ENCODE assay signal across 2 cellular contexts in the genomic region with DNA sequence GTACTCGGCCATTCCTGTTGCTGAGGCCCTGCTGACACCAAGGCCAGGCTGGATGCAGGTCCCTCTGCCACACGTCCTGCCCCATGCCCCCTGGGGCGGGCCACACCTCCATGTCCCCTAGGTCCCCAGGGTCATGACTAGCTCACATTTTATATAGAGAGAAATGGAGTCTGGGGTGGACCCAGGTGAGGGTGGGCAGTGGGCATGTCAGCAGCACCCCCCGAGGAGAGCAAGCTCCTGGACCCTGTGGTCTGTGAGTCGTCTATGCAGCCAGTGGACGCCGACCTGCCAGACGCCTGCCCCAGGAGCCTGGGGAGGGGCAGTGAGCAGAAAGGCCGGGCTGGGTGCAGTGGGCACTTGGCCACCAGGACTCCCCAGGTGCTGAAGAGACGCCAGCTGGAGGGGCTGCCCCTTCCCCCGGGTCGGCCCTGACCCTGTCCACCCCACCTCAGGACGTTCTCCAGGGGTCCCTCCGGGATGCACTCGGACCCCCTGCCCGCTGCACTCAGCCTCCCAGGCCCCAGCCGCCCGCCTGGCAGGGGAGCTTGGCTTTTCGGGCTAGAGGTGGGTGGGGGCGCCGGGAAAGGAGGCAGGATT.
A peak's percentile ranks its signal among the peaks of the same experiment; 100 is the strongest.
TF ChIP-seq lines count a peak whose summit lies in the region.

No MANE protein-coding gene starts in this region.

TF ChIP-seq in HEK293T, 16 proteins besides CTCF, POLR2A, EP300 and RAD21:
- TF ChIP-seq PKNOX1 (IDR thresholded peaks at IDR 0.05) = no peak
- TF ChIP-seq HDGF (IDR thresholded peaks at IDR 0.05; ENCODE audit: borderline replicate concordance) = peak; percentile 89; the same call in 1 of the 2 replicates

TF ChIP-seq in K562, 482 proteins besides CTCF, POLR2A, EP300 and RAD21 (continues in another document):
- TF ChIP-seq EGR1 (conservative IDR thresholded peaks at IDR 0.05) (no peak), ZNF668 (CRISPR knock-in tag; IDR thresholded peaks at IDR 0.05) (no peak), FOXA1 (IDR thresholded peaks at IDR 0.05; ENCODE audit: borderline replicate concordance) (no peak), PKNOX1 (IDR thresholded peaks at IDR 0.05) (no peak), TCF7L2 (IDR thresholded peaks at IDR 0.05; ENCODE audit: low read depth, low read length) (no peak), ARNT (IDR thresholded peaks at IDR 0.05) (no peak), ZNF830 (CRISPR knock-in tag; IDR thresholded peaks at IDR 0.05) (no peak), CBFB (CRISPR knock-in tag; IDR thresholded peaks at IDR 0.05) (peak; percentile 51; the same call in 1 of the 2 replicates), YY1 (IDR thresholded peaks at IDR 0.05; ENCODE audit: borderline replicate concordance in 1 of 3, control insufficient read depth in 1 of 3, extremely low read depth in 1 of 3, insufficient read depth in 3 of 3, insufficient read length in 1 of 3, insufficient replicate concordance in 2 of 3, low read depth in 1 of 3, low read length in 2 of 3) (peak in 2 of 3 experiments; percentile 4 to 9), LCOR (CRISPR knock-in tag; IDR thresholded peaks at IDR 0.05) (no peak), LARP7 (IDR thresholded peaks at IDR 0.05) (no peak), HNRNPLL (IDR thresholded peaks at IDR 0.05; ENCODE audit: low read depth, low read length, poor library complexity, severe bottlenecking) (no peak), MXD1 (CRISPR knock-in tag; IDR thresholded peaks at IDR 0.05; ENCODE audit: borderline replicate concordance, poor library complexity, severe bottlenecking) (no peak), CSDE1 (IDR thresholded peaks at IDR 0.05) (no peak), CHD4 (IDR thresholded peaks at IDR 0.05; ENCODE audit: insufficient read depth, insufficient replicate concordance, low read depth, low read length, poor library complexity, severe bottlenecking) (no peak), ZNF354B (CRISPR knock-in tag; IDR thresholded peaks at IDR 0.05) (no peak), SAFB (IDR thresholded peaks at IDR 0.05; ENCODE audit: borderline replicate concordance, low read depth, low read length) (no peak), NR1H2 (CRISPR knock-in tag; IDR thresholded peaks at IDR 0.05) (no peak), KDM5B (IDR thresholded peaks at IDR 0.05; ENCODE audit: insufficient replicate concordance, low read depth, low read length) (no peak), KLF1 (tag; IDR thresholded peaks at IDR 0.05) (no peak), THRAP3 (IDR thresholded peaks at IDR 0.05; ENCODE audit: borderline replicate concordance) (no peak), TSC22D4 (tag; IDR thresholded peaks at IDR 0.05) (no peak), ILK (tag; IDR thresholded peaks at IDR 0.05; ENCODE audit: borderline replicate concordance, low read depth) (no peak), SRSF3 (IDR thresholded peaks at IDR 0.05; ENCODE audit: insufficient read depth, low read length) (no peak), ZNF398 (CRISPR knock-in tag; IDR thresholded peaks at IDR 0.05) (no peak), RBM34 (IDR thresholded peaks at IDR 0.05; ENCODE audit: borderline replicate concordance, insufficient read depth, low read length) (no peak), TFAM (CRISPR knock-in tag; conservative IDR thresholded peaks at IDR 0.05) (no peak), SMAD3 (CRISPR knock-in tag; conservative IDR thresholded peaks at IDR 0.05) (no peak), SMC3 (conservative IDR thresholded peaks at IDR 0.05; ENCODE audit: insufficient read depth, low read depth, low read length) (no peak), GMEB1 (CRISPR knock-in tag; IDR thresholded peaks at IDR 0.05) (no peak), JUND (IDR thresholded peaks at IDR 0.05; ENCODE audit: borderline replicate concordance, low read depth, low read length) (no peak), JUND (tag; IDR thresholded peaks at IDR 0.05; ENCODE audit: borderline replicate concordance, low read depth, low read length) (no peak), RBM22 (IDR thresholded peaks at IDR 0.05; ENCODE audit: low read depth, low read length, poor library complexity, severe bottlenecking) (no peak), NR2F6 (CRISPR knock-in tag; IDR thresholded peaks at IDR 0.05) (no peak), ZNF12 (CRISPR knock-in tag; IDR thresholded peaks at IDR 0.05) (0 out of 2 replicates have a peak, but pooled peaks have one; percentile 69), NCOR1 (IDR thresholded peaks at IDR 0.05) (no peak), EWSR1 (IDR thresholded peaks at IDR 0.05; ENCODE audit: borderline replicate concordance, low read depth, partially characterized antibody) (no peak)
- TF ChIP-seq, protein P1, sequence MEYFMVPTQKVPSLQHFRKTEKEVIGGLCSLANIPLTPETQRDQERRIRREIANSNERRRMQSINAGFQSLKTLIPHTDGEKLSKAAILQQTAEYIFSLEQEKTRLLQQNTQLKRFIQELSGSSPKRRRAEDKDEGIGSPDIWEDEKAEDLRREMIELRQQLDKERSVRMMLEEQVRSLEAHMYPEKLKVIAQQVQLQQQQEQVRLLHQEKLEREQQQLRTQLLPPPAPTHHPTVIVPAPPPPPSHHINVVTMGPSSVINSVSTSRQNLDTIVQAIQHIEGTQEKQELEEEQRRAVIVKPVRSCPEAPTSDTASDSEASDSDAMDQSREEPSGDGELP (CRISPR knock-in tag; IDR thresholded peaks at IDR 0.05; ENCODE audit: borderline replicate concordance) = peak; percentile 22; the same call in 1 of the 2 replicates
- TF ChIP-seq, protein P2, sequence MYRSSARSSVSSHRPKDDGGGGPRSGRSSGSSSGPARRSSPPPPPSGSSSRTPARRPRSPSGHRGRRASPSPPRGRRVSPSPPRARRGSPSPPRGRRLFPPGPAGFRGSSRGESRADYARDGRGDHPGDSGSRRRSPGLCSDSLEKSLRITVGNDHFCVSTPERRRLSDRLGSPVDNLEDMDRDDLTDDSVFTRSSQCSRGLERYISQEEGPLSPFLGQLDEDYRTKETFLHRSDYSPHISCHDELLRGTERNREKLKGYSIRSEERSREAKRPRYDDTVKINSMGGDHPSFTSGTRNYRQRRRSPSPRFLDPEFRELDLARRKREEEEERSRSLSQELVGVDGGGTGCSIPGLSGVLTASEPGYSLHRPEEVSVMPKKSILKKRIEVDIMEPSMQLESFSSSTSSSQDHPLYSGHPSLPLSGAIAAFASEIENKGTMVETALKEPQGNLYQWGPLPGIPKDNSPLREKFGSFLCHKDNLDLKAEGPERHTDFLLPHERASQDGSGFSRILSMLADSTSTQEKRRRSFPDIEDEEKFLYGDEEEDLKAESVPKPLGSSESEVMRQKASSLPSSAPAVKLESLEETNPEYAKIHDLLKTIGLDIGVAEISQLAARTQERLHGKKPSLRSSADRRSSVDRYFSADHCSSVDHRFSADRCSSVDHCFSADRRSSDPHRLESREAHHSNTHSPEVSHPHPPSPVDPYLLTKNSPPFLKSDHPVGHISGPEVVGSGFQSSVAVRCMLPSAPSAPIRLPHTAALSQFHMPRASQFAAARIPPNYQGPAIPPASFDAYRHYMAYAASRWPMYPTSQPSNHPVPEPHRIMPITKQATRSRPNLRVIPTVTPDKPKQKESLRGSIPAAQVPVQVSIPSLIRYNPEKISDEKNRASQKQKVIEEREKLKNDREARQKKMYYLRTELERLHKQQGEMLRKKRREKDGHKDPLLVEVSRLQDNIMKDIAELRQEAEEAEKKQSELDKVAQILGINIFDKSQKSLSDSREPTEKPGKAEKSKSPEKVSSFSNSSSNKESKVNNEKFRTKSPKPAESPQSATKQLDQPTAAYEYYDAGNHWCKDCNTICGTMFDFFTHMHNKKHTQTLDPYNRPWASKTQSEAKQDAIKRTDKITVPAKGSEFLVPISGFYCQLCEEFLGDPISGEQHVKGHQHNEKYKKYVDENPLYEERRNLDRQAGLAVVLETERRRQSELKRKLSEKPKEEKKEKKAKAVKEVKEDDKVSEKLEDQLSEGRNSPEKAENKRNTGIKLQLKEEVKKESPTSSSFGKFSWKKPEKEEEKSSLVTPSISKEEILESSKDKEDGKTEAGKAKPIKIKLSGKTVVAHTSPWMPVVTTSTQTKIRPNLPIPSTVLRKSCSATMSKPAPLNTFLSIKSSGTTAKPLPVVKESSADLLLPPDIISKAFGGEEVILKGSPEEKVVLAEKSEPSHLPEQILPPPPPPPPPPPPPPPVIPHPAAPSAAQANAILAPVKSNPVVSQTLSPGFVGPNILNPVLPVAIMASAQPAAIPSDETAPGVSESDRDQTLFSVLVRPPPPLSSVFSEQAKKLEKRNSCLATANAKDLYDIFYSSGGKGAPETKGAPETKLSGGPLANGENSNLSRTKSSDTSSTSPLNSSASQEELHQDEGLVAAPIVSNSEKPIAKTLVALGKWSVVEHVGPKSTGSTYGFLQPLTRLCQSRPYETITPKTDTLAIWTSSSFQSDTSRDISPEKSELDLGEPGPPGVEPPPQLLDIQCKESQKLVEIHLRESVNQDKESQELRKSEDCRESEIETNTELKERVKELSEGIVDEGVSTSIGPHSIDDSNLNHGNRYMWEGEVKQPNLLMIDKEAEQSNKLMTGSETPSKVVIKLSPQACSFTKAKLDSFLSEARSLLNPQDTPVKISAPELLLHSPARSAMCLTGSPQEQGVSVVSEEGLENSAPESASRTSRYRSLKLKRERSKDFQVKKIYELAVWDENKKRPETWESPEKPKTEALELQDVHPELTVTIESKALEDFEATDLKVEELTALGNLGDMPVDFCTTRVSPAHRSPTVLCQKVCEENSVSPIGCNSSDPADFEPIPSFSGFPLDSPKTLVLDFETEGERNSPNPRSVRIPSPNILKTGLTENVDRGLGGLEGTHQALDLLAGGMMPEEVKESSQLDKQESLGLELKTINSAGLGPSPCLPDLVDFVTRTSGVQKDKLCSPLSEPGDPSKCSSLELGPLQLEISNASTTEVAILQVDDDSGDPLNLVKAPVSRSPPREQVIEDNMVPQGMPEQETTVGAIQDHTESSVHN (IDR thresholded peaks at IDR 0.05; ENCODE audit: borderline replicate concordance in 1 of 2, low read depth in 1 of 2) = no peak
- TF ChIP-seq, protein P3, sequence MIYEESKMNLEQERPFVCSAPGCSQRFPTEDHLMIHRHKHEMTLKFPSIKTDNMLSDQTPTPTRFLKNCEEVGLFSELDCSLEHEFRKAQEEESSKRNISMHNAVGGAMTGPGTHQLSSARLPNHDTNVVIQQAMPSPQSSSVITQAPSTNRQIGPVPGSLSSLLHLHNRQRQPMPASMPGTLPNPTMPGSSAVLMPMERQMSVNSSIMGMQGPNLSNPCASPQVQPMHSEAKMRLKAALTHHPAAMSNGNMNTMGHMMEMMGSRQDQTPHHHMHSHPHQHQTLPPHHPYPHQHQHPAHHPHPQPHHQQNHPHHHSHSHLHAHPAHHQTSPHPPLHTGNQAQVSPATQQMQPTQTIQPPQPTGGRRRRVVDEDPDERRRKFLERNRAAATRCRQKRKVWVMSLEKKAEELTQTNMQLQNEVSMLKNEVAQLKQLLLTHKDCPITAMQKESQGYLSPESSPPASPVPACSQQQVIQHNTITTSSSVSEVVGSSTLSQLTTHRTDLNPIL (CRISPR knock-in tag; IDR thresholded peaks at IDR 0.05) = no peak
- TF ChIP-seq, protein P4, sequence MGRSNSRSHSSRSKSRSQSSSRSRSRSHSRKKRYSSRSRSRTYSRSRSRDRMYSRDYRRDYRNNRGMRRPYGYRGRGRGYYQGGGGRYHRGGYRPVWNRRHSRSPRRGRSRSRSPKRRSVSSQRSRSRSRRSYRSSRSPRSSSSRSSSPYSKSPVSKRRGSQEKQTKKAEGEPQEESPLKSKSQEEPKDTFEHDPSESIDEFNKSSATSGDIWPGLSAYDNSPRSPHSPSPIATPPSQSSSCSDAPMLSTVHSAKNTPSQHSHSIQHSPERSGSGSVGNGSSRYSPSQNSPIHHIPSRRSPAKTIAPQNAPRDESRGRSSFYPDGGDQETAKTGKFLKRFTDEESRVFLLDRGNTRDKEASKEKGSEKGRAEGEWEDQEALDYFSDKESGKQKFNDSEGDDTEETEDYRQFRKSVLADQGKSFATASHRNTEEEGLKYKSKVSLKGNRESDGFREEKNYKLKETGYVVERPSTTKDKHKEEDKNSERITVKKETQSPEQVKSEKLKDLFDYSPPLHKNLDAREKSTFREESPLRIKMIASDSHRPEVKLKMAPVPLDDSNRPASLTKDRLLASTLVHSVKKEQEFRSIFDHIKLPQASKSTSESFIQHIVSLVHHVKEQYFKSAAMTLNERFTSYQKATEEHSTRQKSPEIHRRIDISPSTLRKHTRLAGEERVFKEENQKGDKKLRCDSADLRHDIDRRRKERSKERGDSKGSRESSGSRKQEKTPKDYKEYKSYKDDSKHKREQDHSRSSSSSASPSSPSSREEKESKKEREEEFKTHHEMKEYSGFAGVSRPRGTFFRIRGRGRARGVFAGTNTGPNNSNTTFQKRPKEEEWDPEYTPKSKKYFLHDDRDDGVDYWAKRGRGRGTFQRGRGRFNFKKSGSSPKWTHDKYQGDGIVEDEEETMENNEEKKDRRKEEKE (IDR thresholded peaks at IDR 0.05; ENCODE audit: borderline replicate concordance in 1 of 2, control insufficient read depth in 1 of 2, low read depth in 2 of 2, low read length in 1 of 2) = no peak
